ENCODE assay signal across 8 cellular contexts in the genomic region with DNA sequence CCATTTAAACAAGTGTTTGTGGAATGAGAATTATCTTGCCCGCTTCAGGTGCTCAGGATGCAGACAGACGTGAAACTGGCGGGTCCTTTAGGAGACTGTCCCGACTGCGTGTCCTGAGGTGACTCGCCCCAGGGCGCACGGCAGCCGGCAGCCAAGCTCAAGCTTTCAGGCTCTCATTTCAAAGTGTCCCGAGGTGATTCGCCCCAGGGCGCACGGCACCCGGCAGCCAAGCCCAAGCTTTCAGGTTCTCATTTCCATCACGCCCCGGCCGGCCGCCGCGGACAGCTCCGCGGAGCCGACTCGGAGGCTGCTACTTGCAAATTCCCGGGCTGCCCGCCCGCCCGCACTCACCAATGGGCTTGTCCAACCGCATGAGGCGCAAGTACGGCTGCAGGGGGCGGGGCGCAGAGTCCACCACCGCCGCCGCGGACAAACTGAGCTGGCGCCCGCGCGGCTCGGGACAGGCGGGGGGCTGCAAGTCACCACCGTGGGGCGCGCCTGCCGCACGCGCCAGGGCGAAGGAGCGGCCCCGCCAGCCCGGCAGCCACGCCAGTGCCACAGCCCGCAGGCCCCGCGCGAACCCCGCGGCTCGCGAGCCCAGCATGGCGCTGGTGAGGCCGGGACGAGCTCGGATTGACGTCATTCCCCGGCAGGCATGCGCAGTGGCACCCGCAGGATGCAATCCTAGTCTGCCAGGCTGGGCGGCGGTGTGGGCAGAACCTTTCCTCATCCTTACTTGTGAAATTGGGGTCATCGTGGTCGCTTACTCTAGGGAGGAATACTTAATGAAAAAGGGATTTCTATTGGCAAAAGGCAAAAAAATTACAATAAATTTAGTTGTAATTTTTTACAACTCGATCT. TPM values are rescaled to one million over a fixed set of nuclear protein-coding genes. Genes with fewer than 3 reads are reported as not detected.
DNase-seq lines count a peak whose midpoint lies in the region; ATAC-seq, FAIRE-seq and TF ChIP-seq lines count a peak whose summit lies in the region.

A gene with protein sequence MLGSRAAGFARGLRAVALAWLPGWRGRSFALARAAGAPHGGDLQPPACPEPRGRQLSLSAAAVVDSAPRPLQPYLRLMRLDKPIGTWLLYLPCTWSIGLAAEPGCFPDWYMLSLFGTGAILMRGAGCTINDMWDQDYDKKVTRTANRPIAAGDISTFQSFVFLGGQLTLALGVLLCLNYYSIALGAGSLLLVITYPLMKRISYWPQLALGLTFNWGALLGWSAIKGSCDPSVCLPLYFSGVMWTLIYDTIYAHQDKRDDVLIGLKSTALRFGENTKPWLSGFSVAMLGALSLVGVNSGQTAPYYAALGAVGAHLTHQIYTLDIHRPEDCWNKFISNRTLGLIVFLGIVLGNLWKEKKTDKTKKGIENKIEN (minus strand): TSS at position 638 of the 861 bp plus-strand sequence. CDS start 34 bp downstream, at position 604.

- H3K9me3 ChIP-seq in HepG2 (ENCODE audit: low read length): no peaks in the 10 kb centered on the region

- H3K4me3 Mint-ChIP-seq in dendritic cell treated with granulocyte-macrophage colony-stimulating factor and Interleukin-4, amounts not matched to agents 40 ng/mL and 50 ng/mL, for 4 days: peak within 1 kb of the TSS; percentile 92

- peak; percentile 48 for TF ChIP-seq CTCF in HepG2 (CRISPR knock-in tag; IDR thresholded peaks at IDR 0.05)

- no peaks in the 10 kb centered on the region for H3K36me3 ChIP-seq in HepG2 (replicated peaks in 1 of 2; ENCODE audit: control insufficient read depth in 1 of 2, insufficient read depth in 2 of 2, low read length in 2 of 2)

- WGBS in HepG2 (ENCODE audit: low lambda C conversion rate): 1% methylated on average over 10 of the region's 75 CpGs

- POLR2A ChIA-PET in HepG2 (lab: Yijun Ruan, JAX): interaction anchor here (0.8 to 1.5 kb wide), 13 partner anchors 9 to 273 kb away, joined by 3 to 12 read pairs (median 4); a partner anchor contains a TSS

- BruUV-seq in HepG2 (replicated peaks; lab: Mats Ljungman, UMichigan): no TSS peak

- peak within 1 kb of the TSS; percentile 84 for H3K9ac ChIP-seq in HepG2 (ENCODE audit: insufficient read depth, low read depth, low read length)

- peak; percentile 71 for TF ChIP-seq RAD21 in HepG2 (CRISPR knock-in tag; IDR thresholded peaks at IDR 0.05)

- ATAC-seq in HG03460 (IDR thresholded peaks at IDR 0.05; ENCODE audit: unreplicated experiment) (peak; percentile 88), HepG2 (peak; percentile 96)

- CTCF ChIA-PET in HepG2 (lab: Yijun Ruan, JAX; ENCODE audit: low intra/inter-chr PET ratio, low total read pairs): no interaction called here

- H4K20me1 ChIP-seq in HepG2 (ENCODE audit: insufficient read depth, low read length): 0 out of 2 replicates have a peak, but pooled peaks cover 3% of the 10 kb centered on the region

- H3K4me1 Mint-ChIP-seq in dendritic cell treated with granulocyte-macrophage colony-stimulating factor and Interleukin-4, amounts not matched to agents 40 ng/mL and 50 ng/mL, for 4 days (ENCODE audit: low read depth): peaks cover 49% of the 10 kb centered on the region

- peak within 1 kb of the TSS; percentile 100 for H2AFZ ChIP-seq in HepG2 (ENCODE audit: low read length)

- intact Hi-C loops in dendritic cell treated with granulocyte-macrophage colony-stimulating factor and Interleukin-4, amounts not matched to agents 40 ng/mL and 50 ng/mL, for 4 days (cut with micrococcal nuclease): loop anchor here (2.0 to 10.0 kb wide), 3 partner anchors 44 to 382 kb away; a partner anchor contains a TSS
- intact Hi-C loops in HepG2 (cut with micrococcal nuclease; ENCODE audit: unreplicated experiment): loop anchor here (1.0 to 10.0 kb wide), 6 partner anchors 78 to 400 kb away; a partner anchor contains a TSS

- TF ChIP-seq EP300 in HepG2 (IDR thresholded peaks at IDR 0.05; ENCODE audit: low read depth in 2 of 2, low read length in 2 of 2) (0 out of 4 replicates have a peak, but pooled peaks of 1 of the 2 experiments have one; percentile 4), HepG2 (CRISPR knock-in tag; IDR thresholded peaks at IDR 0.05; ENCODE audit: borderline replicate concordance) (no peak)

- peak within 1 kb of the TSS; percentile 87 for H3K27ac ChIP-seq in HepG2 (ENCODE audit: extremely low read length, insufficient read depth, low read length)

- H3K36me3 Mint-ChIP-seq in dendritic cell treated with granulocyte-macrophage colony-stimulating factor and Interleukin-4, amounts not matched to agents 40 ng/mL and 50 ng/mL, for 4 days (ENCODE audit: low read depth): peaks cover 6% of the 10 kb centered on the region

- H3K4me3 ChIP-seq in HepG2 (replicated peaks in 1 of 3; ENCODE audit: insufficient read depth in 1 of 3, low read depth in 2 of 3, low read length in 3 of 3): peak within 1 kb of the TSS; percentile 63 to 78 (median 73)

- TF ChIP-seq POLR2A in HepG2 (IDR thresholded peaks at IDR 0.05; ENCODE audit: insufficient read depth in 1 of 2, low read depth in 2 of 2, low read length in 2 of 2): peak; percentile 83

- no peaks in the 10 kb centered on the region for H3K27me3 Mint-ChIP-seq in dendritic cell treated with granulocyte-macrophage colony-stimulating factor and Interleukin-4, amounts not matched to agents 40 ng/mL and 50 ng/mL, for 4 days

- no peaks in the 10 kb centered on the region for H3K9me3 Mint-ChIP-seq in dendritic cell treated with granulocyte-macrophage colony-stimulating factor and Interleukin-4, amounts not matched to agents 40 ng/mL and 50 ng/mL, for 4 days

- H3K27me3 ChIP-seq in HepG2 (ENCODE audit: control insufficient read depth in 1 of 2, insufficient read depth in 2 of 2, low read length in 2 of 2): no peaks in the 10 kb centered on the region

- H3K4me1 ChIP-seq in HepG2 (ENCODE audit: insufficient read depth, low read length): peaks cover 41% of the 10 kb centered on the region

- H3K79me2 ChIP-seq in HepG2 (ENCODE audit: insufficient read depth, low read length): peaks cover 4% of the 10 kb centered on the region

- in situ Hi-C loops in HepG2 (cut with HindIII; ENCODE audit: extremely low pct_ligation_motif_present, low pct_unique_long_range_greater_than_20kb): no loop called here

- FAIRE-seq in HepG2 (lab: Jason Lieb, UNC): peak; percentile 84

- H3K4me2 ChIP-seq in HepG2 (ENCODE audit: low read depth, low read length): peak within 1 kb of the TSS; percentile 89

- H3K27ac Mint-ChIP-seq in dendritic cell treated with granulocyte-macrophage colony-stimulating factor and Interleukin-4, amounts not matched to agents 40 ng/mL and 50 ng/mL, for 4 days: peak within 1 kb of the TSS; percentile 99

- DNase-seq in C1 segment of cervical spinal cord (lab: John Stamatoyannopoulos, UW) (peak; percentile 79 to 98 (median 96)), GM19240 (ENCODE audit: insufficient read length, low spot score) (peak; percentile 82), NCI-H748 (lab: John Stamatoyannopoulos, UW; ENCODE audit: unreplicated experiment) (peak; percentile 89), HepG2 (ENCODE audit: low spot score) (peak; percentile 86)
- peak; percentile 83 to 92 for DNase-seq in activated CD4-positive, alpha-beta T cell treated with anti-CD3 and anti-CD28 coated beads, Interleukin-2, amount 50 U/mL, for 24 hours (ENCODE audit: low read depth in 1 of 2, low spot score in 1 of 2)
- peak; percentile 97 for DNase-seq in stimulated activated CD4-positive, alpha-beta T cell treated with anti-CD3 and anti-CD28 coated beads, Interleukin-4, amount 100 ng/mL, for 1 hour

TF ChIP-seq in HepG2, 621 proteins besides CTCF, POLR2A, EP300 and RAD21 (continues in another document):
- TF ChIP-seq NR2F6 (IDR thresholded peaks at IDR 0.05) (no peak), NR2F6 (CRISPR knock-in tag; IDR thresholded peaks at IDR 0.05) (0 out of 2 replicates have a peak, but pooled peaks have one; percentile 26), ZNF709 (CRISPR knock-in tag; IDR thresholded peaks at IDR 0.05) (peak; percentile 75), ZNF292 (CRISPR knock-in tag; IDR thresholded peaks at IDR 0.05; ENCODE audit: borderline replicate concordance, low read depth) (peak; percentile 61; the same call in 1 of the 2 replicates), ZNF17 (CRISPR knock-in tag; IDR thresholded peaks at IDR 0.05) (no peak)
- TF ChIP-seq, protein P1, sequence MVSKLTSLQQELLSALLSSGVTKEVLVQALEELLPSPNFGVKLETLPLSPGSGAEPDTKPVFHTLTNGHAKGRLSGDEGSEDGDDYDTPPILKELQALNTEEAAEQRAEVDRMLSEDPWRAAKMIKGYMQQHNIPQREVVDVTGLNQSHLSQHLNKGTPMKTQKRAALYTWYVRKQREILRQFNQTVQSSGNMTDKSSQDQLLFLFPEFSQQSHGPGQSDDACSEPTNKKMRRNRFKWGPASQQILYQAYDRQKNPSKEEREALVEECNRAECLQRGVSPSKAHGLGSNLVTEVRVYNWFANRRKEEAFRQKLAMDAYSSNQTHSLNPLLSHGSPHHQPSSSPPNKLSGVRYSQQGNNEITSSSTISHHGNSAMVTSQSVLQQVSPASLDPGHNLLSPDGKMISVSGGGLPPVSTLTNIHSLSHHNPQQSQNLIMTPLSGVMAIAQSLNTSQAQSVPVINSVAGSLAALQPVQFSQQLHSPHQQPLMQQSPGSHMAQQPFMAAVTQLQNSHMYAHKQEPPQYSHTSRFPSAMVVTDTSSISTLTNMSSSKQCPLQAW (CRISPR knock-in tag; IDR thresholded peaks at IDR 0.05): peak; percentile 41; the same call in 1 of the 2 replicates

RNA-seq across cellular contexts. Expression of the gene that starts here (rescaled TPM):
- total RNA-seq in HepG2 (2016; rRNA removed; fragmentation: Illumina TruSeq; extraction: Trizol): 16.4 and 17.3 TPM in 2 replicates
- total RNA-seq in HepG2 (2016; cell fraction: cytosol; rRNA removed; fragmentation: Illumina TruSeq; extraction: Trizol; ENCODE audit: low read depth): 9.0 and 11.1 TPM in 2 replicates
- total RNA-seq in HepG2 (2016; cell fraction: insoluble cytoplasmic fraction; rRNA removed; fragmentation: Illumina TruSeq; extraction: Trizol): 15.4 and 18.9 TPM in 2 replicates
- total RNA-seq in HepG2 (2016; cell fraction: membrane; rRNA removed; fragmentation: Illumina TruSeq; extraction: Trizol): 11.9 and 12.0 TPM in 2 replicates
- 17.7 and 19.0 TPM in 2 replicates for total RNA-seq in HepG2 (2016; cell fraction: nucleus; rRNA removed; fragmentation: Illumina TruSeq; extraction: Trizol)
- polyA plus RNA-seq in HepG2 (2011; rRNA removed): 8.2 and 10.1 TPM in 2 replicates
- polyA plus RNA-seq in HepG2 (2011; cell fraction: cytosol; rRNA removed): 6.9 and 8.4 TPM in 2 replicates
- 3.6 TPM in 2 replicates for polyA plus RNA-seq in HepG2 (2011; cell fraction: nucleus; rRNA removed)
- 3.2 and 6.3 TPM in 2 replicates for polyA plus RNA-seq in HepG2 (2012)
- 6.6 and 7.7 TPM in 2 replicates for polyA plus RNA-seq in HepG2 (2016; cell fraction: cytosol; fragmentation: Illumina TruSeq; extraction: Trizol; ENCODE audit: low read depth)
- 14.8 and 18.0 TPM in 2 replicates for polyA plus RNA-seq in HepG2 (2016; cell fraction: insoluble cytoplasmic fraction; fragmentation: Illumina TruSeq; extraction: Trizol; ENCODE audit: low read depth)
- polyA plus RNA-seq in HepG2 (2016; cell fraction: membrane; fragmentation: Illumina TruSeq; extraction: Trizol; ENCODE audit: low read depth): 7.8 and 9.6 TPM in 2 replicates
- polyA plus RNA-seq in HepG2 (2016; cell fraction: nucleus; fragmentation: Illumina TruSeq; extraction: Trizol; ENCODE audit: insufficient read depth, low read depth): 21.1 and 24.4 TPM in 2 replicates
- 11.1 and 21.4 TPM in 2 replicates for polyA minus RNA-seq in HepG2 (2011; rRNA and poly(A)+ RNA removed; ENCODE audit: low replicate concordance)
- polyA minus RNA-seq in HepG2 (2011; cell fraction: cytosol; rRNA and poly(A)+ RNA removed): 4.1 and 4.9 TPM in 2 replicates
- polyA minus RNA-seq in HepG2 (2011; cell fraction: nucleus; rRNA and poly(A)+ RNA removed): 14.9 and 18.2 TPM in 2 replicates

Comparison
In these comparisons a context has a peak if more than half of its experiments do, and no peak if none do; other contexts are left out.
1. Peak in every context shown above with its lines: DNase-seq, ATAC-seq, H3K4me3 ChIP-seq and H3K27ac ChIP-seq.